10 cellular contexts compared by ENCODE assay signal in the genomic region with DNA sequence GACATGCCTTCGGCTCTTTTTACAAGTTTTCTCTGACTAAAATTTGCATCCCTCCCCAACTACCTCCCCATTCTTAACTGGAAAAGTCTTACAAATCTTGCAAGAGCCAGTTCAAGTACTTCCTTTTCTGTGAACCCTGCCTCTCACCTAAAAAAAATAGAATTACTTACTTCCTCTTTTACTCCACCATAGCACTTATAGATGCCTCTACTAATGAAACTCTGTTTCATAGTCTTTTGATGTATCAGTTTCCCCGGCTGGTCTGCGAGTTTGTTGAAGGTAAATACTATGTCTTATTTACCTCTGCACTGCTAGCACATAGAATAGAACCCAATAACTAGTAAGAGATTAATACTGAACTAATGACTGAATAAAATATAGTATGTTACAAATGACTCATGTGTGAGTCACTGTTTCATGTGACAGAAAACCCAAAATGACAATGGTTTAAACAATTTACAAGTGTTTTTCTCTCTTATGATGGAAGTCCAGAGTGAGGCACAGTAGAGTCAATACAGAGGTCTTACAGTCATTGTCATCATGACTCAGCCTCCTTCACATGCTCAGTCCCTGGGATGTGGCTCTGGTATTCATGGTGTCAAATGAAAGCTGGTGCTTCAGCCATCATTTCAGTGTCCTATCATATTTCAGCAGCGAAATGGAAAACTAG.
A peak's percentile ranks its signal among the peaks of the same experiment; 100 is the strongest.
DNase-seq lines count a peak whose midpoint lies in the region; ATAC-seq and TF ChIP-seq lines count a peak whose summit lies in the region.
"Had no signal": no experiment of that assay in that cellular context is flagged by ENCODE, and none has a peak within 500 bp of the region (broad histone marks: within the 10 kb centered on the region; RNA-seq: fewer than 3 reads in every experiment).

No MANE protein-coding gene starts in this region.

- peak; percentile 67 for ATAC-seq in GM18907 (IDR thresholded peaks at IDR 0.05; ENCODE audit: unreplicated experiment)
- ATAC-seq in HG03064 (IDR thresholded peaks at IDR 0.05; ENCODE audit: low read depth, unreplicated experiment) = peak; percentile 69
- peak; percentile 59; the same call in 1 of the 2 replicates for ATAC-seq in PC-3
- ATAC-seq in naive thymus-derived CD4-positive, alpha-beta T cell = peak; percentile 84

- no peak overlapping the region for H3K4me3 Mint-ChIP-seq in naive thymus-derived CD4-positive, alpha-beta T cell
- no peak overlapping the region for H3K4me3 Mint-ChIP-seq in activated CD4-positive, alpha-beta T cell treated with anti-CD3 and anti-CD28 coated beads, Interleukin-2, amount 10 ng/mL, durations not matched to agents 24 days and 14 days

- no peaks in the 10 kb centered on the region for H3K36me3 Mint-ChIP-seq in naive thymus-derived CD4-positive, alpha-beta T cell
- no peaks in the 10 kb centered on the region for H3K36me3 Mint-ChIP-seq in activated CD4-positive, alpha-beta T cell treated with anti-CD3 and anti-CD28 coated beads, Interleukin-2, amount 10 ng/mL, durations not matched to agents 24 days and 14 days (ENCODE audit: low read depth)

- H3K27me3 ChIP-seq in PC-3 (ENCODE audit: low read length) = no peaks in the 10 kb centered on the region
- H3K27me3 ChIP-seq in naive thymus-derived CD4-positive, alpha-beta T cell (ENCODE audit: control insufficient read depth in 2 of 2, insufficient read depth in 2 of 2, low read length in 2 of 2) = no peaks in the 10 kb centered on the region
- H3K27me3 ChIP-seq: cardiac muscle cell had no signal

- POLR2A ChIA-PET in PC-3 (lab: Charles Lee; ENCODE audit: unreplicated experiment) = no interaction called here
- POLR2A ChIA-PET in naive thymus-derived CD4-positive, alpha-beta T cell (lab: Charles Lee) = no interaction called here

- H3K9me3 Mint-ChIP-seq in naive thymus-derived CD4-positive, alpha-beta T cell = peaks cover 0 to 6% (median 0%) of the 10 kb centered on the region in 11 donors
- H3K9me3 Mint-ChIP-seq in activated CD4-positive, alpha-beta T cell treated with anti-CD3 and anti-CD28 coated beads, Interleukin-2, amount 10 ng/mL, durations not matched to agents 24 days and 14 days = no peaks in the 10 kb centered on the region

- no peaks in the 10 kb centered on the region for H3K9me3 ChIP-seq in PC-3 (ENCODE audit: low read length)
- H3K9me3 ChIP-seq in naive thymus-derived CD4-positive, alpha-beta T cell (ENCODE audit: control insufficient read depth in 2 of 3, low read length in 3 of 3) = no peaks in the 10 kb centered on the region

- H3K9me2 ChIP-seq in PC-3 (replicated peaks; ENCODE audit: low read length) = no peaks in the 10 kb centered on the region

- intact Hi-C loops in PC-3 (cut with micrococcal nuclease) = no loop called here
- intact Hi-C loops in naive thymus-derived CD4-positive, alpha-beta T cell (cut with micrococcal nuclease) = no loop called here
- intact Hi-C loops in activated CD4-positive, alpha-beta T cell treated with anti-CD3 and anti-CD28 coated beads, Interleukin-2, amount 10 ng/mL, durations not matched to agents 24 days and 14 days (cut with micrococcal nuclease) = no loop called here

- no peak overlapping the region for H3K4me3 ChIP-seq in PC-3 (ENCODE audit: low read length)
- no peak overlapping the region for H3K4me3 ChIP-seq in naive thymus-derived CD4-positive, alpha-beta T cell (ENCODE audit: low read length)
- H3K4me3 ChIP-seq: cardiac muscle cell, SK-N-MC had no signal

- no peak overlapping the region for H3K27ac ChIP-seq in PC-3 (ENCODE audit: low read length)
- no peak overlapping the region for H3K27ac ChIP-seq in naive thymus-derived CD4-positive, alpha-beta T cell (ENCODE audit: low read depth, low read length)
- H3K27ac ChIP-seq: cardiac muscle cell, SK-N-MC had no signal

- CTCF ChIA-PET in PC-3 (lab: Charles Lee) = no interaction called here
- CTCF ChIA-PET in naive thymus-derived CD4-positive, alpha-beta T cell (lab: Charles Lee) = no interaction called here

- H3K4me1 ChIP-seq in PC-3 (ENCODE audit: insufficient read depth, low read length) = peaks cover 7% of the 10 kb centered on the region; the same call in 1 of the 2 replicates
- no peaks in the 10 kb centered on the region for H3K4me1 ChIP-seq in naive thymus-derived CD4-positive, alpha-beta T cell (ENCODE audit: control insufficient read depth in 2 of 2, insufficient read depth in 2 of 2, low read length in 2 of 2)

- DNase-seq in PC-3 (peak; percentile 52), NCI-H748 (lab: John Stamatoyannopoulos, UW; ENCODE audit: unreplicated experiment) (no peak)
- DNase-seq in naive thymus-derived CD4-positive, alpha-beta T cell = no peak
- no peak for DNase-seq in activated CD4-positive, alpha-beta T cell treated with anti-CD3 and anti-CD28 coated beads, Interleukin-2, amount 10 ng/mL, durations not matched to agents 24 days and 14 days
- DNase-seq in activated CD4-positive, alpha-beta T cell treated with anti-CD3 and anti-CD28 coated beads for 48 hours = no peak
- no peak for DNase-seq in activated effector memory CD4-positive, alpha-beta T cell treated with Interleukin-2 at 50 U/mL for 16 hours

- H3K36me3 ChIP-seq in PC-3 (ENCODE audit: low read depth, low read length) = no peaks in the 10 kb centered on the region
- no peaks in the 10 kb centered on the region for H3K36me3 ChIP-seq in naive thymus-derived CD4-positive, alpha-beta T cell (ENCODE audit: control insufficient read depth in 2 of 3, insufficient read depth in 3 of 3, low read length in 3 of 3)
- H3K36me3 ChIP-seq: cardiac muscle cell had no signal

- peaks cover 0 to 10% (median 6%) of the 10 kb centered on the region in 5 donors for H3K27me3 Mint-ChIP-seq in naive thymus-derived CD4-positive, alpha-beta T cell
- H3K27me3 Mint-ChIP-seq in activated CD4-positive, alpha-beta T cell treated with anti-CD3 and anti-CD28 coated beads, Interleukin-2, amount 10 ng/mL, durations not matched to agents 24 days and 14 days = no peaks in the 10 kb centered on the region

- H2AFZ ChIP-seq in PC-3 (ENCODE audit: low read length) = no peak overlapping the region

- peaks cover 0 to 4% (median 0%) of the 10 kb centered on the region in 7 donors for H3K4me1 Mint-ChIP-seq in naive thymus-derived CD4-positive, alpha-beta T cell
- no peaks in the 10 kb centered on the region for H3K4me1 Mint-ChIP-seq in activated CD4-positive, alpha-beta T cell treated with anti-CD3 and anti-CD28 coated beads, Interleukin-2, amount 10 ng/mL, durations not matched to agents 24 days and 14 days

- no peak overlapping the region for H3K4me2 ChIP-seq in PC-3 (ENCODE audit: low read length)

- no peaks in the 10 kb centered on the region for H3F3A ChIP-seq in PC-3 (ENCODE audit: low read length, unreplicated experiment)

- BruUV-seq in PC-3 (replicated peaks; lab: Mats Ljungman, UMichigan) = no TSS peak

- H3K79me2 ChIP-seq in PC-3 (ENCODE audit: low read length) = no peaks in the 10 kb centered on the region

- no peaks in the 10 kb centered on the region for H4K20me1 ChIP-seq in PC-3 (ENCODE audit: low read length)

- H3K9ac ChIP-seq in PC-3 (ENCODE audit: low read length) = no peak overlapping the region

- H3K27ac Mint-ChIP-seq in naive thymus-derived CD4-positive, alpha-beta T cell = no peak overlapping the region
- H3K27ac Mint-ChIP-seq in activated CD4-positive, alpha-beta T cell treated with anti-CD3 and anti-CD28 coated beads, Interleukin-2, amount 10 ng/mL, durations not matched to agents 24 days and 14 days = no peak overlapping the region

- TF ChIP-seq CTCF in PC-3 (conservative IDR thresholded peaks at IDR 0.05; ENCODE audit: low read depth, low read length) = no peak
